Comparison of ENCODE assay signal across 8 cellular contexts in the genomic region with DNA sequence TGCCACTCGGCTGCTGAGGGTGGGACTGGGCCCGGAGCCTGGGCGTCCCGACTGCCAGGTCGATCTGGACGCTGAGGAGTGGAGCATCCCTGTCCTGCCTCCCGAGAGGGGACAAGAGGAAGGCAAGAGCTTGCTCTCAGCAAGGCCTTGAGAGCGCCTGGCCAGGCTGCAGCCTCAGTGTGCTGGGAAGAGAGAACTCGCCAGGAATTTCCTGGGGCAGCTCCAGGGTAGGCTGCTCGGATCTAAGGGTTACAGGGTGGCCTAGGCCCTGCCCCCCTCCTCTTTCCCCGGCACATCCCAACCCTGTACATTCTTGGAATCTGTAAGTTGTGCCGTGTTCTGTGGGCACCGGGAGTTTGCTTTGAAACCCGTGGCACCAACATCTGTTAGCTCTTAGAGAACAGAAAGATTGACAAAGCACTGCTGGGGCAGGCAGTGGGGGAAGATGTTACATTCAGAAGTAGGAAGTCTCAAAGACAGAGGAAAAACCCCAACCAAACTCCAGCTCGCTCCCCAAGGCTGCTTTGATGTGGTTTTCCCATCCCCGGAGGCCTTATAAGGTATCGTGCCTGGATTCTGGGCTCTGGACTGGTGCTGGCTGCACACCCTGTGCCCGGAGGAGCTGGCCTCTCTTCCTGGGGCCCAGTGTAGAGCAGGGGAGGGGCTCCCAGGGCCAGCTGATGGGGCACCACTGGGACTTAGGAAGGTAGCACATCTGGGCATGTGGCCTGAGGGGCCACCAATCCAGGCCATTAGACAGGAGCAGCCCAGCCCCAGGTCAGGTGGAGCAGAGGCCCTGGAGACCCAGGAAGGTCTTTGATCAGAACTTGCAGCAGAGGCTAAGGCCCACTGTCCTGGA. TPM values are rescaled to one million over a fixed set of nuclear protein-coding genes. Genes with fewer than 3 reads are reported as not detected.
DNase-seq lines count a peak whose midpoint lies in the region; ATAC-seq and TF ChIP-seq lines count a peak whose summit lies in the region.

No MANE protein-coding gene starts in this region.

- no peak for TF ChIP-seq POLR2A in uterus (IDR thresholded peaks at IDR 0.05)

- no peaks in the 10 kb centered on the region for H3K9me3 Mint-ChIP-seq in activated naive CD4-positive, alpha-beta T cell treated with anti-CD3 and anti-CD28 coated beads, Interleukin-2, amount 50 U/mL, for 72 hours

- intact Hi-C loops in uterus (cut with DNase I; ENCODE audit: low total_unique reads): loop anchor here (10.0 kb wide), 1 partner anchor 551 kb away; the partner anchor contains the start of gene SALL1

- H3K9me3 ChIP-seq in esophagus (ENCODE audit: control insufficient read depth in 2 of 2, insufficient read depth in 1 of 2, low read depth in 1 of 2, low read length in 1 of 2): no peaks in the 10 kb centered on the region
- no peaks in the 10 kb centered on the region for H3K9me3 ChIP-seq in muscle layer of duodenum (ENCODE audit: control insufficient read depth in 1 of 2, low read length in 2 of 2)
- H3K9me3 ChIP-seq in uterus: no peaks in the 10 kb centered on the region

- H3K27me3 ChIP-seq in esophagus (ENCODE audit: control insufficient read depth in 1 of 2, insufficient read depth in 2 of 2, low read length in 2 of 2) (no peaks in the 10 kb centered on the region), muscle layer of duodenum (ENCODE audit: low read depth, low read length) (no peaks in the 10 kb centered on the region), uterus (no peaks in the 10 kb centered on the region)

- H3K4me1 ChIP-seq in esophagus (ENCODE audit: control insufficient read depth in 2 of 2, insufficient read depth in 2 of 2, low read length in 1 of 2): peaks cover 17 to 27% of the 10 kb centered on the region in 2 donors
- peaks cover 9 to 74% of the 10 kb centered on the region in 2 donors for H3K4me1 ChIP-seq in muscle layer of duodenum (ENCODE audit: control insufficient read depth in 1 of 2, insufficient read depth in 2 of 2, low read length in 2 of 2)
- H3K4me1 ChIP-seq in uterus: peaks cover 8 to 37% of the 10 kb centered on the region in 2 donors

- ATAC-seq in activated naive CD4-positive, alpha-beta T cell treated with anti-CD3 and anti-CD28 coated beads, Interleukin-2, amount 50 U/mL, for 72 hours: peak in 1 of 2 donors; percentile 31
- no peak for ATAC-seq in GM19395 (IDR thresholded peaks at IDR 0.05; ENCODE audit: unreplicated experiment)

- H3K36me3 ChIP-seq in esophagus (ENCODE audit: control insufficient read depth in 2 of 2, insufficient read depth in 2 of 2, low read length in 1 of 2): no peaks in the 10 kb centered on the region
- H3K36me3 ChIP-seq in muscle layer of duodenum (ENCODE audit: control insufficient read depth in 1 of 2, insufficient read depth in 2 of 2, low read length in 2 of 2): no peaks in the 10 kb centered on the region
- H3K36me3 ChIP-seq in uterus: no peaks in the 10 kb centered on the region

- no peak for TF ChIP-seq CTCF in uterus (IDR thresholded peaks at IDR 0.05)

- H3K27ac Mint-ChIP-seq in activated naive CD4-positive, alpha-beta T cell treated with anti-CD3 and anti-CD28 coated beads, Interleukin-2, amount 50 U/mL, for 72 hours: peak overlapping the region; percentile 72 to 81

- H3K27ac ChIP-seq in esophagus (ENCODE audit: low read depth in 2 of 2, low read length in 1 of 2) (peak overlapping the region; percentile 73 to 86), muscle layer of duodenum (ENCODE audit: low read length) (peak overlapping the region; percentile 49), uterus (peak overlapping the region; percentile 85 to 87)

- no peak for DNase-seq in activated naive CD4-positive, alpha-beta T cell treated with anti-CD3 and anti-CD28 coated beads, Interleukin-2, amount 50 U/mL, for 72 hours (ENCODE audit: low spot score in 2 of 2)
- no peak for DNase-seq in activated naive CD4-positive, alpha-beta T cell treated with Interleukin-2 at 50 U/mL for 16 hours
- DNase-seq in uterus (peak; percentile 72 to 80), SKM-1 (lab: John Stamatoyannopoulos, UW; ENCODE audit: unreplicated experiment) (no peak)
- DNase-seq in activated T-cell treated with anti-CD3 and anti-CD28 coated beads, Interleukin-2, amount 50 U/mL, for 48 hours: no peak

- WGBS in esophagus, 2 donors: 30 to 60% methylated on average over 18 of the region's 18 CpGs

- H3K4me3 ChIP-seq in esophagus (ENCODE audit: low read depth in 1 of 2, low read length in 2 of 2) (no peak overlapping the region), muscle layer of duodenum (ENCODE audit: low read depth in 1 of 2, low read length in 2 of 2) (no peak overlapping the region), uterus (no peak overlapping the region)

- no peaks in the 10 kb centered on the region for H3K36me3 Mint-ChIP-seq in activated naive CD4-positive, alpha-beta T cell treated with anti-CD3 and anti-CD28 coated beads, Interleukin-2, amount 50 U/mL, for 72 hours

RNA-seq across cellular contexts. Expression of gene NKD1, which starts 55.2 kb away (rescaled TPM):
- 1 to 10 TPM; 1.4 to 2.1 TPM for total RNA-seq in activated naive CD4-positive, alpha-beta T cell treated with anti-CD3 and anti-CD28 coated beads, Interleukin-2, amount 50 U/mL, for 72 hours
- 1 to 10 TPM; 1.1 to 2.0 TPM for polyA plus RNA-seq in esophagus
- total RNA-seq in uterus: 10 to 100 TPM in 2 of 4 donors, 1 to 10 TPM in 2; 3.5 to 48.1 (median 8.9) TPM

Comparison
In these comparisons a context has a peak if more than half of its experiments do, and no peak if none do; other contexts are left out.
1. DNase-seq: peak in uterus (2 of 2); none in activated naive CD4-positive, alpha-beta T cell treated with anti-CD3 and anti-CD28 coated beads, Interleukin-2, amount 50 U/mL, for 72 hours (0 of 2), activated naive CD4-positive, alpha-beta T cell treated with Interleukin-2 at 50 U/mL for 16 hours (single experiment), activated T-cell treated with anti-CD3 and anti-CD28 coated beads, Interleukin-2, amount 50 U/mL, for 48 hours (0 of 2) and SKM-1 (single experiment).
2. Peak in every context shown above with its lines, with median percentiles within 50 percentile points of each other: H3K27ac ChIP-seq.